In genomic region chr16:68000450-68000849, GRCh38 we compare ENCODE assay signal across 13 cellular contexts. TPM values are rescaled to one million over a fixed set of nuclear protein-coding genes. Genes with fewer than 3 reads are reported as not detected.
DNase-seq lines count a peak whose midpoint lies in the region; ATAC-seq and TF ChIP-seq lines count a peak whose summit lies in the region.
"Had no signal": no experiment of that assay in that cellular context is flagged by ENCODE, and none has a peak within 500 bp of the region (broad histone marks: within the 10 kb centered on the region; RNA-seq: fewer than 3 reads in every experiment).

No MANE protein-coding gene starts in this region.

- no peak for DNase-seq in activated CD4-positive, alpha-beta T cell treated with anti-CD3 and anti-CD28 coated beads, Interleukin-2, amount 10 ng/mL, durations not matched to agents 24 days and 14 days
- no peak for DNase-seq in activated CD4-positive, alpha-beta T cell treated with anti-CD3 and anti-CD28 coated beads, Interleukin-2, amount 50 U/mL, for 4 hours
- no peak for DNase-seq in activated CD8-positive, alpha-beta T cell treated with anti-CD3 and anti-CD28 coated beads for 36 hours
- DNase-seq in immature natural killer cell (no peak), SKM-1 (lab: John Stamatoyannopoulos, UW; ENCODE audit: unreplicated experiment) (no peak), PC-3 (no peak), osteoblast (ENCODE audit: insufficient read length, low spot score, missing footprints) (no peak)
- DNase-seq: NCI-H187 treated with DMSO at 0.1 percent for 48 hours had no signal

- no peak overlapping the region for H3K4me2 ChIP-seq in PC-3 (ENCODE audit: low read length)
- no peak overlapping the region for H3K4me2 ChIP-seq in osteoblast (ENCODE audit: insufficient read depth, low read length)

- no peak overlapping the region for H3K9ac ChIP-seq in PC-3 (ENCODE audit: low read length)

- peak overlapping the region; percentile 84 for H3K27ac Mint-ChIP-seq in activated CD4-positive, alpha-beta T cell treated with anti-CD3 and anti-CD28 coated beads, Interleukin-2, amount 10 ng/mL, durations not matched to agents 24 days and 14 days
- H3K27ac Mint-ChIP-seq in activated CD8-positive, alpha-beta T cell treated with anti-CD3 and anti-CD28 coated beads for 36 hours, result peak overlapping the region; percentile 82
- peak overlapping the region; percentile 87 to 98 (median 92) for H3K27ac Mint-ChIP-seq in immature natural killer cell
- peak overlapping the region; percentile 89 for H3K27ac Mint-ChIP-seq in stimulated activated memory B cell treated with anti-CD40 and anti-IgM and Interleukin-4, amounts not matched to agents 10 μg/mL and 1 μg/mL and 100 μg/mL, for 72 hours

- H2AFZ ChIP-seq in PC-3 (ENCODE audit: low read length), result no peak overlapping the region
- no peak overlapping the region for H2AFZ ChIP-seq in osteoblast (ENCODE audit: low read length)

- POLR2A ChIA-PET in activated CD8-positive, alpha-beta T cell treated with anti-CD3 and anti-CD28 coated beads for 36 hours (lab: Charles Lee), result interaction anchor here (0.8 to 1.4 kb wide), 6 partner anchors 9 to 23 kb away, joined by 3 to 4 read pairs (median 3); partner anchors contain the start of gene DUS2
- POLR2A ChIA-PET in PC-3 (lab: Charles Lee; ENCODE audit: unreplicated experiment), result no interaction called here

- H3K9me2 ChIP-seq in PC-3 (replicated peaks; ENCODE audit: low read length), result no peaks in the 10 kb centered on the region

- H3K27me3 ChIP-seq in PC-3 (ENCODE audit: low read length) (no peaks in the 10 kb centered on the region), osteoblast (ENCODE audit: insufficient read depth, low read length) (no peaks in the 10 kb centered on the region)
- H3K27me3 ChIP-seq: gastroesophageal sphincter had no signal

- intact Hi-C loops in activated CD4-positive, alpha-beta T cell treated with anti-CD3 and anti-CD28 coated beads, Interleukin-2, amount 10 ng/mL, durations not matched to agents 24 days and 14 days (cut with micrococcal nuclease), result no loop called here
- intact Hi-C loops in activated CD8-positive, alpha-beta T cell treated with anti-CD3 and anti-CD28 coated beads for 36 hours (cut with micrococcal nuclease), result no loop called here
- intact Hi-C loops in PC-3 (cut with micrococcal nuclease), result no loop called here

- peaks cover 34% of the 10 kb centered on the region for H3K4me1 Mint-ChIP-seq in activated CD4-positive, alpha-beta T cell treated with anti-CD3 and anti-CD28 coated beads, Interleukin-2, amount 10 ng/mL, durations not matched to agents 24 days and 14 days
- H3K4me1 Mint-ChIP-seq in activated CD8-positive, alpha-beta T cell treated with anti-CD3 and anti-CD28 coated beads for 36 hours (ENCODE audit: low read depth), result peaks cover 53% of the 10 kb centered on the region
- H3K4me1 Mint-ChIP-seq in immature natural killer cell, result peaks cover 53 to 59% of the 10 kb centered on the region in 2 donors
- H3K4me1 Mint-ChIP-seq in stimulated activated memory B cell treated with anti-CD40 and anti-IgM and Interleukin-4, amounts not matched to agents 10 μg/mL and 1 μg/mL and 100 μg/mL, for 72 hours, result peaks cover 49% of the 10 kb centered on the region

- H3K4me3 ChIP-seq in PC-3 (ENCODE audit: low read length), result no peak overlapping the region
- no peak overlapping the region for H3K4me3 ChIP-seq in osteoblast (ENCODE audit: insufficient read depth, low read length)
- H3K4me3 ChIP-seq: gastroesophageal sphincter, lung had no signal

- TF ChIP-seq CTCF in activated CD8-positive, alpha-beta T cell treated with anti-CD3 and anti-CD28 coated beads for 36 hours (IDR thresholded peaks at IDR 0.05), result no peak
- TF ChIP-seq CTCF in PC-3 (conservative IDR thresholded peaks at IDR 0.05; ENCODE audit: low read depth, low read length) (no peak), osteoblast (IDR thresholded peaks at IDR 0.05; ENCODE audit: extremely low read depth, low read depth, low read length) (no peak)

- peak overlapping the region; percentile 80 for H3K4me3 Mint-ChIP-seq in activated CD4-positive, alpha-beta T cell treated with anti-CD3 and anti-CD28 coated beads, Interleukin-2, amount 10 ng/mL, durations not matched to agents 24 days and 14 days
- H3K4me3 Mint-ChIP-seq in activated CD8-positive, alpha-beta T cell treated with anti-CD3 and anti-CD28 coated beads for 36 hours, result no peak overlapping the region
- H3K4me3 Mint-ChIP-seq in immature natural killer cell, result peak overlapping the region; percentile 68 to 93 (median 86)
- H3K4me3 Mint-ChIP-seq in stimulated activated memory B cell treated with anti-CD40 and anti-IgM and Interleukin-4, amounts not matched to agents 10 μg/mL and 1 μg/mL and 100 μg/mL, for 72 hours, result no peak overlapping the region

- no peaks in the 10 kb centered on the region for H3K27me3 Mint-ChIP-seq in activated CD4-positive, alpha-beta T cell treated with anti-CD3 and anti-CD28 coated beads, Interleukin-2, amount 10 ng/mL, durations not matched to agents 24 days and 14 days
- no peaks in the 10 kb centered on the region for H3K27me3 Mint-ChIP-seq in activated CD8-positive, alpha-beta T cell treated with anti-CD3 and anti-CD28 coated beads for 36 hours
- peaks cover under 1 to 5% (median 4%) of the 10 kb centered on the region in 3 donors for H3K27me3 Mint-ChIP-seq in immature natural killer cell (ENCODE audit: low read depth in 3 of 3)
- no peaks in the 10 kb centered on the region for H3K27me3 Mint-ChIP-seq in stimulated activated memory B cell treated with anti-CD40 and anti-IgM and Interleukin-4, amounts not matched to agents 10 μg/mL and 1 μg/mL and 100 μg/mL, for 72 hours

- no peaks in the 10 kb centered on the region for H3K36me3 Mint-ChIP-seq in activated CD4-positive, alpha-beta T cell treated with anti-CD3 and anti-CD28 coated beads, Interleukin-2, amount 10 ng/mL, durations not matched to agents 24 days and 14 days (ENCODE audit: low read depth)
- H3K36me3 Mint-ChIP-seq in activated CD8-positive, alpha-beta T cell treated with anti-CD3 and anti-CD28 coated beads for 36 hours (ENCODE audit: low read depth), result peaks cover 5% of the 10 kb centered on the region
- peaks cover 0 to 6% (median 6%) of the 10 kb centered on the region in 3 donors for H3K36me3 Mint-ChIP-seq in immature natural killer cell
- H3K36me3 Mint-ChIP-seq in stimulated activated memory B cell treated with anti-CD40 and anti-IgM and Interleukin-4, amounts not matched to agents 10 μg/mL and 1 μg/mL and 100 μg/mL, for 72 hours, result no peaks in the 10 kb centered on the region

- no peaks in the 10 kb centered on the region for H3F3A ChIP-seq in PC-3 (ENCODE audit: low read length, unreplicated experiment)

- CTCF ChIA-PET in activated CD8-positive, alpha-beta T cell treated with anti-CD3 and anti-CD28 coated beads for 36 hours (lab: Charles Lee), result interaction anchor here (0.6 to 1.0 kb wide), 3 partner anchors 8 to 488 kb away, joined by 3 to 4 read pairs (median 3); no protein-coding TSS in a partner anchor
- CTCF ChIA-PET in PC-3 (lab: Charles Lee), result no interaction called here

- no peak for ATAC-seq in activated CD8-positive, alpha-beta T cell treated with anti-CD3 and anti-CD28 coated beads for 36 hours
- no peak for ATAC-seq in stimulated activated memory B cell treated with anti-CD40 and anti-IgM and Interleukin-4, amounts not matched to agents 10 μg/mL and 1 μg/mL and 100 μg/mL, for 72 hours
- ATAC-seq in PC-3, result no peak
- ATAC-seq: gastroesophageal sphincter had no signal

- H3K27ac ChIP-seq in PC-3 (ENCODE audit: low read length), result no peak overlapping the region
- H3K27ac ChIP-seq in osteoblast (ENCODE audit: low read depth, low read length), result no peak overlapping the region

- no peaks in the 10 kb centered on the region for H3K9me3 Mint-ChIP-seq in activated CD4-positive, alpha-beta T cell treated with anti-CD3 and anti-CD28 coated beads, Interleukin-2, amount 10 ng/mL, durations not matched to agents 24 days and 14 days
- no peaks in the 10 kb centered on the region for H3K9me3 Mint-ChIP-seq in activated CD8-positive, alpha-beta T cell treated with anti-CD3 and anti-CD28 coated beads for 36 hours
- no peaks in the 10 kb centered on the region for H3K9me3 Mint-ChIP-seq in immature natural killer cell
- no peaks in the 10 kb centered on the region for H3K9me3 Mint-ChIP-seq in stimulated activated memory B cell treated with anti-CD40 and anti-IgM and Interleukin-4, amounts not matched to agents 10 μg/mL and 1 μg/mL and 100 μg/mL, for 72 hours

- no peaks in the 10 kb centered on the region for H3K4me1 ChIP-seq in PC-3 (ENCODE audit: insufficient read depth, low read length)
- H3K4me1 ChIP-seq in osteoblast (ENCODE audit: insufficient read depth, low read length), result peaks cover 7% of the 10 kb centered on the region

- H3K9me3 ChIP-seq in PC-3 (ENCODE audit: low read length) (no peaks in the 10 kb centered on the region), osteoblast (ENCODE audit: low read depth, low read length) (no peaks in the 10 kb centered on the region)
- H3K9me3 ChIP-seq: gastroesophageal sphincter had no signal

- no peaks in the 10 kb centered on the region for H4K20me1 ChIP-seq in PC-3 (ENCODE audit: low read length)
- H4K20me1 ChIP-seq in osteoblast (ENCODE audit: insufficient read depth, low read length), result no peaks in the 10 kb centered on the region

- BruUV-seq in PC-3 (replicated peaks; lab: Mats Ljungman, UMichigan), result no TSS peak

- H3K79me2 ChIP-seq in PC-3 (ENCODE audit: low read length), result no peaks in the 10 kb centered on the region
- H3K79me2 ChIP-seq in osteoblast (ENCODE audit: insufficient read depth, low read length), result no peaks in the 10 kb centered on the region

- no peaks in the 10 kb centered on the region for H3K36me3 ChIP-seq in PC-3 (ENCODE audit: low read depth, low read length)
- no peaks in the 10 kb centered on the region for H3K36me3 ChIP-seq in osteoblast (ENCODE audit: insufficient read depth, low read length)
- H3K36me3 ChIP-seq: gastroesophageal sphincter had no signal

RNA-seq across cellular contexts. Expression of gene DPEP2, which starts 1.2 kb away (rescaled TPM):
- 1.7 and 2.3 TPM in 2 replicates for total RNA-seq in activated CD4-positive, alpha-beta T cell treated with anti-CD3 and anti-CD28 coated beads, Interleukin-2, amount 10 ng/mL, durations not matched to agents 24 days and 14 days
- 1 to 10 TPM; 2.9 TPM for total RNA-seq in activated CD8-positive, alpha-beta T cell treated with anti-CD3 and anti-CD28 coated beads for 36 hours
- 10 to 100 TPM; 45.5 to 62.6 (median 59.4) TPM for polyA plus RNA-seq in immature natural killer cell
- total RNA-seq in PC-3 (2014; rRNA removed), result not detected in 2 replicates
- total RNA-seq in osteoblast, result not detected in 2 replicates
- total RNA-seq: chondrocyte, renal cortical epithelial cell had no signal

RNA-seq across cellular contexts. Expression of gene DPEP2NB, which starts 15.3 kb away (rescaled TPM):
- total RNA-seq in activated CD4-positive, alpha-beta T cell treated with anti-CD3 and anti-CD28 coated beads, Interleukin-2, amount 10 ng/mL, durations not matched to agents 24 days and 14 days, result not detected in 2 replicates
- not detected for total RNA-seq in activated CD8-positive, alpha-beta T cell treated with anti-CD3 and anti-CD28 coated beads for 36 hours
- not detected for polyA plus RNA-seq in immature natural killer cell
- total RNA-seq in PC-3 (2014; rRNA removed), result not detected in 2 replicates
- not detected in 2 replicates for total RNA-seq in osteoblast
- total RNA-seq: chondrocyte, gastroesophageal sphincter, lung, renal cortical epithelial cell had no signal
- polyA plus RNA-seq: lung had no signal

RNA-seq across cellular contexts. Expression of gene DPEP3, which starts 20.2 kb away (rescaled TPM):
- not detected in 2 replicates for total RNA-seq in activated CD4-positive, alpha-beta T cell treated with anti-CD3 and anti-CD28 coated beads, Interleukin-2, amount 10 ng/mL, durations not matched to agents 24 days and 14 days
- total RNA-seq in activated CD8-positive, alpha-beta T cell treated with anti-CD3 and anti-CD28 coated beads for 36 hours, result under 1 TPM; 0.16 to 0.25 TPM
- polyA plus RNA-seq in immature natural killer cell, result under 1 TPM in 1 of 3 donors, not detected in 2; 0.11 TPM
- not detected in 2 replicates for total RNA-seq in PC-3 (2014; rRNA removed)
- not detected in 2 replicates for total RNA-seq in osteoblast
- total RNA-seq: chondrocyte, renal cortical epithelial cell had no signal

RNA-seq across cellular contexts. Expression of gene DDX28, which starts 22.6 kb away (rescaled TPM):
- 23.9 and 26.1 TPM in 2 replicates for total RNA-seq in activated CD4-positive, alpha-beta T cell treated with anti-CD3 and anti-CD28 coated beads, Interleukin-2, amount 10 ng/mL, durations not matched to agents 24 days and 14 days
- 10 to 100 TPM; 16.6 to 17.3 TPM for total RNA-seq in activated CD8-positive, alpha-beta T cell treated with anti-CD3 and anti-CD28 coated beads for 36 hours
- 10 to 100 TPM; 45.3 to 59.4 (median 55.0) TPM for polyA plus RNA-seq in immature natural killer cell
- total RNA-seq in PC-3 (2014; rRNA removed) (13.4 and 16.6 TPM in 2 replicates), osteoblast (10.5 and 12.4 TPM in 2 replicates)

RNA-seq across cellular contexts. Expression of gene DUS2, which starts 22.6 kb away (rescaled TPM):
- 35.3 and 42.6 TPM in 2 replicates for total RNA-seq in activated CD4-positive, alpha-beta T cell treated with anti-CD3 and anti-CD28 coated beads, Interleukin-2, amount 10 ng/mL, durations not matched to agents 24 days and 14 days
- 10 to 100 TPM; 34.2 to 35.1 TPM for total RNA-seq in activated CD8-positive, alpha-beta T cell treated with anti-CD3 and anti-CD28 coated beads for 36 hours
- 10 to 100 TPM in 2 of 3 donors, 1 to 10 TPM in 1; 9.3 to 23.7 (median 16.8) TPM for polyA plus RNA-seq in immature natural killer cell
- 19.9 and 21.4 TPM in 2 replicates for total RNA-seq in PC-3 (2014; rRNA removed)
- 8.7 and 8.8 TPM in 2 replicates for total RNA-seq in osteoblast

Comparison
In these comparisons a context has a peak if more than half of its experiments do, and no peak if none do; other contexts are left out.
1. H3K4me3 Mint-ChIP-seq: peak in activated CD4-positive, alpha-beta T cell treated with anti-CD3 and anti-CD28 coated beads, Interleukin-2, amount 10 ng/mL, durations not matched to agents 24 days and 14 days (single experiment) and immature natural killer cell (5 of 5); none in activated CD8-positive, alpha-beta T cell treated with anti-CD3 and anti-CD28 coated beads for 36 hours (single experiment) and stimulated activated memory B cell treated with anti-CD40 and anti-IgM and Interleukin-4, amounts not matched to agents 10 μg/mL and 1 μg/mL and 100 μg/mL, for 72 hours (single experiment).
2. Peak in every context shown above with its lines, with median percentiles within 50 percentile points of each other: H3K27ac Mint-ChIP-seq.